1 cellular context compared by ENCODE assay signal in the genomic region with DNA sequence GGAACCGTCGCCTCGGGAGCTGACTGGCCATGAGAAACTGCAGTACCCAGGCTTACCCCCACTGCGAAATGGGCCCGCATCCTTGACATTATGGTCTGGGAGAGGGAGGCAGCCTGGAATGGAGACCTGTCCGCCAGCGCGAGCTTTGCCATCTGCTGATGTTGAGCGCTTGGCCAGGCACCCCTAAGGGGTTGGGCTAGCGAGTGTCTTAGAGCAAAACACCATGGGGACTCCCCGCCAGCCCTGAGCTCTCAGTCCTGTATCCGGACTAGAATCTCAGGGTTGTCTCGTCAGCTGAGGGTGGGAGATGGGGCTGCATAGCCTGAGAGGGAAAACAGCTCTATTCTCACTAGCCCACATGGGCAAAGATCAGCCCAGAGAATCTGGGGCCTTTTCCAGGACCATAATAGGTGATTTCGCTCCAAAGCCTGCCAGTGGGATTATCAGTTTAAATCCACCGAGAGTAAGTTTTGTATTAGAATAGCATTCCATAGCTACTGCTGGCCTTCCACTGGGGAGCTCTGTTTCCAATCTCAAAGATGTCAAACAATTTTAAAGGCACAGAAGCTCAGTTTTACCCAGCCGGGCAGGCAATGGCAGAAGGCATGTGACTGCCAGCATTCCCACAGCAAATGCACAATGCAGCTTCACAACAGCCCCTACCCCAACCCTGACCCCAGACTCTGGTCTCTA.
TF ChIP-seq lines count a peak whose summit lies in the region.

No MANE protein-coding gene starts in this region.

TF ChIP-seq in GM23338, 12 proteins besides CTCF, POLR2A, EP300 and RAD21:
- TF ChIP-seq, protein P1, sequence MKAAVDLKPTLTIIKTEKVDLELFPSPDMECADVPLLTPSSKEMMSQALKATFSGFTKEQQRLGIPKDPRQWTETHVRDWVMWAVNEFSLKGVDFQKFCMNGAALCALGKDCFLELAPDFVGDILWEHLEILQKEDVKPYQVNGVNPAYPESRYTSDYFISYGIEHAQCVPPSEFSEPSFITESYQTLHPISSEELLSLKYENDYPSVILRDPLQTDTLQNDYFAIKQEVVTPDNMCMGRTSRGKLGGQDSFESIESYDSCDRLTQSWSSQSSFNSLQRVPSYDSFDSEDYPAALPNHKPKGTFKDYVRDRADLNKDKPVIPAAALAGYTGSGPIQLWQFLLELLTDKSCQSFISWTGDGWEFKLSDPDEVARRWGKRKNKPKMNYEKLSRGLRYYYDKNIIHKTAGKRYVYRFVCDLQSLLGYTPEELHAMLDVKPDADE (IDR thresholded peaks at IDR 0.05), result no peak
- TF ChIP-seq ZNF331 (CRISPR knock-in tag; IDR thresholded peaks at IDR 0.05; ENCODE audit: low read depth), result no peak
- no peak for TF ChIP-seq JUNB (IDR thresholded peaks at IDR 0.05; ENCODE audit: unreplicated experiment)
